17 cellular contexts compared by ENCODE assay signal in genomic region chr4:824461-825062, GRCh38. TPM values are rescaled to one million over a fixed set of nuclear protein-coding genes. Genes with fewer than 3 reads are reported as not detected.
DNase-seq lines count a peak whose midpoint lies in the region; ATAC-seq and TF ChIP-seq lines count a peak whose summit lies in the region.
"Had no signal": no experiment of that assay in that cellular context is flagged by ENCODE, and none has a peak within 500 bp of the region (broad histone marks: within the 10 kb centered on the region; RNA-seq: fewer than 3 reads in every experiment).

No MANE protein-coding gene starts in this region.

- intact Hi-C loops in cardiac septum (cut with DNase I) (loop anchor here (5.0 kb wide), 1 partner anchor 42 kb away; no protein-coding TSS in a partner anchor), Right ventricle myocardium superior (cut with DNase I) (no loop called here)

- H3K23ac ChIP-seq in mesenchymal stem cell (ENCODE audit: low read length in 2 of 2), result no peak overlapping the region

- no peak overlapping the region for H3K14ac ChIP-seq in mesenchymal stem cell (ENCODE audit: low read length in 2 of 2)

- peaks cover 24% of the 10 kb centered on the region for H3K4me1 ChIP-seq in mesenchymal stem cell (ENCODE audit: control insufficient read depth, insufficient read depth, low read depth, low read length)

- H3K27me3 Mint-ChIP-seq in WTC11 (ENCODE audit: low read depth) (peaks cover 78% of the 10 kb centered on the region), type B pancreatic cell (peaks cover 64% of the 10 kb centered on the region)

- H3K4me2 ChIP-seq in mesenchymal stem cell (ENCODE audit: low read length, poor library complexity, severe bottlenecking), result no peak overlapping the region

- H3K27ac ChIP-seq in mesenchymal stem cell (ENCODE audit: low read length, poor library complexity, severe bottlenecking), result no peak overlapping the region
- H3K27ac ChIP-seq: esophagus squamous epithelium, pancreas, SK-N-MC, thyroid gland had no signal

- no peak overlapping the region for H2AFZ ChIP-seq in mesenchymal stem cell (ENCODE audit: low read depth, low read length)

- H2AK5ac ChIP-seq in mesenchymal stem cell (ENCODE audit: low read length, severe bottlenecking), result no peak overlapping the region

- no peak overlapping the region for H3K4me3 ChIP-seq in mesenchymal stem cell (ENCODE audit: insufficient read depth in 1 of 2, low read depth in 1 of 2, low read length in 2 of 2)

- no peaks in the 10 kb centered on the region for H3K79me1 ChIP-seq in mesenchymal stem cell (replicated peaks; ENCODE audit: low read length, poor library complexity, severe bottlenecking)

- no peak overlapping the region for H3K9ac ChIP-seq in mesenchymal stem cell (ENCODE audit: low read length)

- peaks cover 0 to 3% of the 10 kb centered on the region in 2 experiments for H3K36me3 ChIP-seq in mesenchymal stem cell (ENCODE audit: control insufficient read depth in 1 of 2, insufficient read depth in 2 of 2, low read depth in 1 of 2, low read length in 2 of 2)
- H3K36me3 ChIP-seq: esophagus squamous epithelium, pancreas, thyroid gland had no signal

- H3K9me3 Mint-ChIP-seq in WTC11 (no peaks in the 10 kb centered on the region), type B pancreatic cell (no peaks in the 10 kb centered on the region)

- H3K27ac Mint-ChIP-seq in WTC11 (no peak overlapping the region), type B pancreatic cell (no peak overlapping the region)

- ATAC-seq in Right ventricle myocardium superior (ENCODE audit: poor library complexity) (no peak), WTC11 (no peak)

- H4K8ac ChIP-seq in mesenchymal stem cell (ENCODE audit: low read length), result no peak overlapping the region

- no peak overlapping the region for H2BK120ac ChIP-seq in mesenchymal stem cell (ENCODE audit: low read depth, low read length)

- TF ChIP-seq CTCF in WTC11 (IDR thresholded peaks at IDR 0.05) (no peak), type B pancreatic cell (conservative IDR thresholded peaks at IDR 0.05) (no peak)

- H3K27me3 ChIP-seq in mesenchymal stem cell (ENCODE audit: control insufficient read depth in 1 of 2, insufficient read depth in 1 of 2, low read length in 2 of 2), result peaks cover 81 to 84% of the 10 kb centered on the region in 2 experiments

- no peak overlapping the region for H2BK15ac ChIP-seq in mesenchymal stem cell (ENCODE audit: low read depth, poor library complexity, severe bottlenecking)

- no peaks in the 10 kb centered on the region for H3K4me1 Mint-ChIP-seq in WTC11
- no peaks in the 10 kb centered on the region for H3K4me1 Mint-ChIP-seq in type B pancreatic cell (ENCODE audit: unreplicated experiment)

- H3K18ac ChIP-seq in mesenchymal stem cell (ENCODE audit: low read depth in 1 of 2, low read length in 2 of 2), result no peak overlapping the region

- DNase-seq in cardiac septum (ENCODE audit: low spot score), result peak; percentile 53
- no peak for DNase-seq in Right ventricle myocardium superior
- no peak for DNase-seq in WTC11 (ENCODE audit: low spot score)
- peak; percentile 52 for DNase-seq in mesenchymal stem cell
- no peak for DNase-seq in type B pancreatic cell (ENCODE audit: extremely low spot score, unreplicated experiment)
- DNase-seq in globus pallidus (ENCODE audit: low spot score), result no peak
- no peak for DNase-seq in activated T-cell treated with anti-CD3 and anti-CD28 coated beads, Interleukin-2, amount 50 U/mL, for 48 hours
- no peak for DNase-seq in activated naive CD4-positive, alpha-beta T cell treated with Interleukin-2 at 50 U/mL for 16 hours
- DNase-seq: DMS79 treated with DMSO at 0.1 percent for 48 hours, esophagus squamous epithelium, hippocampal formation, NCI-H2081 treated with DMSO at 0.1 percent for 48 hours, thyroid gland had no signal

- WGBS in mesenchymal stem cell, result 15% methylated on average over 17 of the region's 23 CpGs

- peak overlapping the region; percentile 51 for H3K4me3 Mint-ChIP-seq in WTC11
- H3K4me3 Mint-ChIP-seq in type B pancreatic cell, result peak overlapping the region; percentile 62

- no peak overlapping the region for H2BK12ac ChIP-seq in mesenchymal stem cell (ENCODE audit: low read length in 2 of 2)

- no peaks in the 10 kb centered on the region for H3K36me3 Mint-ChIP-seq in WTC11
- no peaks in the 10 kb centered on the region for H3K36me3 Mint-ChIP-seq in type B pancreatic cell

- H2BK5ac ChIP-seq in mesenchymal stem cell (ENCODE audit: low read depth, low read length, poor library complexity, severe bottlenecking), result no peak overlapping the region

- CTCF ChIA-PET in WTC11 (lab: Charles Lee), result interaction anchor here (0.9 to 1.7 kb wide), 5 partner anchors 10 to 67 kb away, joined by 3 to 5 read pairs (median 3); no protein-coding TSS in a partner anchor

- POLR2A ChIA-PET in WTC11 (lab: Charles Lee), result no interaction called here

- H3K4ac ChIP-seq in mesenchymal stem cell (ENCODE audit: low read depth in 1 of 2, low read length in 2 of 2), result no peak overlapping the region

- H3K9me3 ChIP-seq in mesenchymal stem cell (ENCODE audit: control insufficient read depth, low read length), result peaks cover 3% of the 10 kb centered on the region
- H3K9me3 ChIP-seq: pancreas, thyroid gland had no signal

- no peak overlapping the region for H4K91ac ChIP-seq in mesenchymal stem cell (ENCODE audit: low read length)

TF ChIP-seq in WTC11, 78 proteins besides CTCF, POLR2A, EP300 and RAD21:
- no peak for TF ChIP-seq HMGXB4 (CRISPR knock-in tag; IDR thresholded peaks at IDR 0.05)
- no peak for TF ChIP-seq ATF1 (CRISPR knock-in tag; IDR thresholded peaks at IDR 0.05)
- TF ChIP-seq RORB (CRISPR knock-in tag; IDR thresholded peaks at IDR 0.05), result no peak
- no peak for TF ChIP-seq SP1 (CRISPR knock-in tag; conservative IDR thresholded peaks at IDR 0.05)
- TF ChIP-seq KAT7 (CRISPR knock-in tag; IDR thresholded peaks at IDR 0.05; ENCODE audit: borderline replicate concordance), result no peak
- TF ChIP-seq E2F1 (CRISPR knock-in tag; IDR thresholded peaks at IDR 0.05), result no peak

RNA-seq across cellular contexts. Expression of gene CPLX1, which starts 1.4 kb away (rescaled TPM):
- total RNA-seq in cardiac septum, result 9.4 TPM
- 4.3 TPM for total RNA-seq in Right ventricle myocardium superior
- total RNA-seq in WTC11 (2021), result 1.5 to 3.5 TPM (median 2.0 TPM) in 3 replicates
- polyA plus RNA-seq in mesenchymal stem cell (2013, experiment 1 of 2), result 0.14 TPM
- 0.10 TPM for polyA plus RNA-seq in mesenchymal stem cell (2013, experiment 2 of 2)
- total RNA-seq in type B pancreatic cell (ENCODE audit: low replicate concordance), result 3.7 and 5.6 TPM in 2 replicates
- total RNA-seq: chondrocyte, HT1080 had no signal

Comparison
In these comparisons a context has a peak if more than half of its experiments do, and no peak if none do; other contexts are left out.
1. DNase-seq: peak in cardiac septum (single experiment) and mesenchymal stem cell (single experiment); none in Right ventricle myocardium superior (single experiment), WTC11 (single experiment), type B pancreatic cell (single experiment), globus pallidus (single experiment), activated T-cell treated with anti-CD3 and anti-CD28 coated beads, Interleukin-2, amount 50 U/mL, for 48 hours (0 of 2) and activated naive CD4-positive, alpha-beta T cell treated with Interleukin-2 at 50 U/mL for 16 hours (single experiment).